In genomic region chr10:75397571-75397921, GRCh38 we compare ENCODE assay signal across 8 cellular contexts. TPM values are rescaled to one million over a fixed set of nuclear protein-coding genes. Genes with fewer than 3 reads are reported as not detected.
DNase-seq lines count a peak whose midpoint lies in the region; ATAC-seq and TF ChIP-seq lines count a peak whose summit lies in the region.

No MANE protein-coding gene starts in this region.

- H3K4me3 ChIP-seq in astrocyte of the spinal cord (ENCODE audit: low read depth, low read length) (peak overlapping the region; percentile 99), iPS-15b (ENCODE audit: low read depth, low read length) (peak overlapping the region; percentile 18), psoas muscle (peak overlapping the region; percentile 90)

- H3K9me3 ChIP-seq in iPS-15b (ENCODE audit: control insufficient read depth, insufficient read depth, low read length) (no peaks in the 10 kb centered on the region), psoas muscle (no peaks in the 10 kb centered on the region)

- TF ChIP-seq CTCF in astrocyte of the spinal cord (IDR thresholded peaks at IDR 0.05; ENCODE audit: low read depth, low read length) (no peak), psoas muscle (IDR thresholded peaks at IDR 0.05) (no peak)

- peaks cover 2% of the 10 kb centered on the region for H3K36me3 ChIP-seq in iPS-15b (ENCODE audit: control insufficient read depth, insufficient read depth, low read length)
- no peaks in the 10 kb centered on the region for H3K36me3 ChIP-seq in psoas muscle (ENCODE audit: insufficient read depth in 1 of 2, low read depth in 1 of 2)

- in situ Hi-C loops in astrocyte of the spinal cord (cut with HindIII; ENCODE audit: low sequenced_read_pairs): no loop called here

- H3K9ac ChIP-seq in iPS-15b (ENCODE audit: low read depth, low read length): no peak overlapping the region

- no peak for ATAC-seq in psoas muscle
- no peak for ATAC-seq in GM19455 (IDR thresholded peaks at IDR 0.05; ENCODE audit: unreplicated experiment)
- no peak for ATAC-seq in GM19324 (IDR thresholded peaks at IDR 0.05; ENCODE audit: low FRiP score, unreplicated experiment)

- intact Hi-C loops in psoas muscle (cut with DNase I): loop anchor here (5.0 kb wide), 4 partner anchors 510 to 1150 kb away; no protein-coding TSS in a partner anchor

- 88 to 90% (median 89%) methylated on average over 16 of the region's 16 CpGs for WGBS in psoas muscle, 3 donors

- H3K4me1 ChIP-seq in iPS-15b (ENCODE audit: control insufficient read depth, insufficient read depth, low read length) (peaks cover 4% of the 10 kb centered on the region), psoas muscle (no peaks in the 10 kb centered on the region)

- H3K27ac ChIP-seq in psoas muscle: no peak overlapping the region

- peaks cover 78% of the 10 kb centered on the region for H3K27me3 ChIP-seq in iPS-15b (ENCODE audit: control insufficient read depth, insufficient read depth, low read length)
- peaks cover 0 to 73% (median 4%) of the 10 kb centered on the region in 3 donors for H3K27me3 ChIP-seq in psoas muscle (ENCODE audit: insufficient read depth in 3 of 3, low read length in 2 of 3)

- DNase-seq in DMS53 (lab: John Stamatoyannopoulos, UW) (peak; percentile 58), astrocyte of the spinal cord (ENCODE audit: low read depth, low spot score) (peak; percentile 41), psoas muscle (no peak), NCI-H1092 treated with DMSO at 0.1 percent for 48 hours (lab: John Stamatoyannopoulos, UW) (no peak), D341Med (ENCODE audit: low spot score) (no peak)

RNA-seq across cellular contexts. Expression of gene ZNF503, which starts 4.0 kb away (rescaled TPM):
- 1 to 10 TPM; 2.3 to 5.7 (median 4.7) TPM for total RNA-seq in psoas muscle
- 1 to 10 TPM; 1.1 to 2.0 (median 1.7) TPM for polyA plus RNA-seq in psoas muscle

RNA-seq across cellular contexts. Expression of gene LRMDA, which starts 33.9 kb away (rescaled TPM):
- 1 to 10 TPM; 2.4 to 5.7 (median 2.6) TPM for total RNA-seq in psoas muscle
- 1 to 10 TPM; 1.0 to 2.9 (median 1.5) TPM for polyA plus RNA-seq in psoas muscle

Comparison
In these comparisons a context has a peak if more than half of its experiments do, and no peak if none do; other contexts are left out.
1. DNase-seq: peak in DMS53 (single experiment) and astrocyte of the spinal cord (single experiment); none in psoas muscle (0 of 2), NCI-H1092 treated with DMSO at 0.1 percent for 48 hours (single experiment) and D341Med (single experiment).
2. H3K4me3 ChIP-seq: peak in every context shown above with its lines; median percentile 99 in astrocyte of the spinal cord; 90 in psoas muscle; 18 in iPS-15b.